Comparison of ENCODE assay signal across 8 cellular contexts in genomic region chr6:82364087-82365010, GRCh38. TPM values are rescaled to one million over a fixed set of nuclear protein-coding genes. Genes with fewer than 3 reads are reported as not detected.
DNase-seq lines count a peak whose midpoint lies in the region; ATAC-seq and TF ChIP-seq lines count a peak whose summit lies in the region.

No MANE protein-coding gene starts in this region.

- TF ChIP-seq CTCF in GM20000 (IDR thresholded peaks at IDR 0.05; ENCODE audit: extremely low read depth, missing control alignments) (no peak), fibroblast of villous mesenchyme (IDR thresholded peaks at IDR 0.05; ENCODE audit: insufficient read depth, low read depth, low read length) (no peak), nephron progenitor cell (IDR thresholded peaks at IDR 0.05) (no peak)

- H3K9me3 Mint-ChIP-seq in activated CD8-positive, alpha-beta memory T cell treated with anti-CD3 and anti-CD28 coated beads, Interleukin-2, amount 10 ng/mL, durations not matched to agents 7 days and 5 days (ENCODE audit: low read depth): no peaks in the 10 kb centered on the region
- no peaks in the 10 kb centered on the region for H3K9me3 Mint-ChIP-seq in nephron progenitor cell

- H3K27ac Mint-ChIP-seq in activated CD8-positive, alpha-beta memory T cell treated with anti-CD3 and anti-CD28 coated beads, Interleukin-2, amount 10 ng/mL, durations not matched to agents 7 days and 5 days: no peak overlapping the region
- peak overlapping the region; percentile 98 for H3K27ac Mint-ChIP-seq in nephron progenitor cell

- H3K4me1 Mint-ChIP-seq in activated CD8-positive, alpha-beta memory T cell treated with anti-CD3 and anti-CD28 coated beads, Interleukin-2, amount 10 ng/mL, durations not matched to agents 7 days and 5 days: peaks cover 16% of the 10 kb centered on the region
- peaks cover 40% of the 10 kb centered on the region for H3K4me1 Mint-ChIP-seq in nephron progenitor cell

- CTCF ChIA-PET in activated CD8-positive, alpha-beta memory T cell treated with anti-CD3 and anti-CD28 coated beads, Interleukin-2, amount 10 ng/mL, durations not matched to agents 7 days and 5 days (lab: Charles Lee): interaction anchor here (1.1 kb wide), 1 partner anchor 93 kb away, joined by 4 read pairs; no protein-coding TSS in a partner anchor

- no peaks in the 10 kb centered on the region for H3K36me3 Mint-ChIP-seq in activated CD8-positive, alpha-beta memory T cell treated with anti-CD3 and anti-CD28 coated beads, Interleukin-2, amount 10 ng/mL, durations not matched to agents 7 days and 5 days
- peaks cover 4% of the 10 kb centered on the region for H3K36me3 Mint-ChIP-seq in nephron progenitor cell (ENCODE audit: low read depth)

- ATAC-seq in activated CD8-positive, alpha-beta memory T cell treated with anti-CD3 and anti-CD28 coated beads, Interleukin-2, amount 10 ng/mL, durations not matched to agents 7 days and 5 days: peak; percentile 60

- peak overlapping the region; percentile 68 for H3K4me3 Mint-ChIP-seq in activated CD8-positive, alpha-beta memory T cell treated with anti-CD3 and anti-CD28 coated beads, Interleukin-2, amount 10 ng/mL, durations not matched to agents 7 days and 5 days
- peak overlapping the region; percentile 95 for H3K4me3 Mint-ChIP-seq in nephron progenitor cell

- H3K4me3 ChIP-seq in fibroblast of villous mesenchyme (ENCODE audit: low read depth, low read length): peak overlapping the region; percentile 88

- H3K27me3 Mint-ChIP-seq in activated CD8-positive, alpha-beta memory T cell treated with anti-CD3 and anti-CD28 coated beads, Interleukin-2, amount 10 ng/mL, durations not matched to agents 7 days and 5 days: peaks cover 71% of the 10 kb centered on the region
- H3K27me3 Mint-ChIP-seq in nephron progenitor cell (ENCODE audit: low read depth, poor library complexity): peaks cover 10% of the 10 kb centered on the region

- DNase-seq in COR-L47 (lab: John Stamatoyannopoulos, UW) (peak; percentile 35), GM20000 (ENCODE audit: low spot score) (peak; percentile 51), M059J (ENCODE audit: low read depth) (peak; percentile 68), fibroblast of villous mesenchyme (ENCODE audit: low read depth) (peak; percentile 73), nephron progenitor cell (peak; percentile 74), NCI-H446 treated with DMSO at 0.1 percent for 48 hours (lab: John Stamatoyannopoulos, UW) (no peak)
- peak; percentile 40 for DNase-seq in activated CD8-positive, alpha-beta memory T cell treated with anti-CD3 and anti-CD28 coated beads, Interleukin-2, amount 10 ng/mL, durations not matched to agents 7 days and 5 days
- DNase-seq in NK-92 treated with Interleukin-12 subunit alpha and Interleukin-12 subunit beta, amount 100 ng/mL, for 24 hours (lab: John Stamatoyannopoulos, UW): no peak

RNA-seq across cellular contexts. Expression of gene TPBG, which starts 0.7 kb away (rescaled TPM):
- total RNA-seq in M059J (2014; rRNA removed; shearing (Covaris generic)): 31.6 and 46.8 TPM in 2 replicates
- not detected for total RNA-seq in activated CD8-positive, alpha-beta memory T cell treated with anti-CD3 and anti-CD28 coated beads, Interleukin-2, amount 10 ng/mL, durations not matched to agents 7 days and 5 days
- 47.5 and 67.0 TPM in 2 replicates for total RNA-seq in fibroblast of villous mesenchyme

Comparison
In these comparisons a context has a peak if more than half of its experiments do, and no peak if none do; other contexts are left out.
1. DNase-seq: peak in COR-L47 (single experiment), GM20000 (single experiment), M059J (single experiment), activated CD8-positive, alpha-beta memory T cell treated with anti-CD3 and anti-CD28 coated beads, Interleukin-2, amount 10 ng/mL, durations not matched to agents 7 days and 5 days (single experiment), fibroblast of villous mesenchyme (single experiment) and nephron progenitor cell (single experiment); none in NCI-H446 treated with DMSO at 0.1 percent for 48 hours (single experiment) and NK-92 treated with Interleukin-12 subunit alpha and Interleukin-12 subunit beta, amount 100 ng/mL, for 24 hours (single experiment).
2. RNA of gene TPBG, which starts 0.7 kb away (total RNA-seq): 47.5 to 67.0 TPM in fibroblast of villous mesenchyme and 31.6 to 46.8 TPM in M059J; not detected in activated CD8-positive, alpha-beta memory T cell treated with anti-CD3 and anti-CD28 coated beads, Interleukin-2, amount 10 ng/mL, durations not matched to agents 7 days and 5 days; every median in the first group is over 10 times any median in the second.